1 cellular context compared by ENCODE assay signal in genomic region chr21:28257276-28257675, GRCh38.
TF ChIP-seq lines count a peak whose summit lies in the region.

No MANE protein-coding gene starts in this region.

TF ChIP-seq in SK-N-SH treated with all-trans-retinoic acid at 6 μM for 48 hours, 23 proteins besides CTCF, POLR2A, EP300 and RAD21 (continued from another document):
- TF ChIP-seq POU6F1 (CRISPR knock-in tag; IDR thresholded peaks at IDR 0.05; ENCODE audit: borderline replicate concordance, low read depth) (no peak), ZC3H10 (CRISPR knock-in tag; IDR thresholded peaks at IDR 0.05) (no peak), OSR1 (CRISPR knock-in tag; IDR thresholded peaks at IDR 0.05) (no peak), ESRRG (CRISPR knock-in tag; IDR thresholded peaks at IDR 0.05) (0 out of 2 replicates have a peak, but pooled peaks have one; percentile 4), PATZ1 (CRISPR knock-in tag; IDR thresholded peaks at IDR 0.05; ENCODE audit: borderline replicate concordance) (no peak), ISL1 (CRISPR knock-in tag; IDR thresholded peaks at IDR 0.05) (peak; percentile 27; the same call in 1 of the 2 replicates), SNAI2 (CRISPR knock-in tag; IDR thresholded peaks at IDR 0.05) (no peak), CSDC2 (CRISPR knock-in tag; IDR thresholded peaks at IDR 0.05) (no peak), ARNTL (CRISPR knock-in tag; IDR thresholded peaks at IDR 0.05; ENCODE audit: borderline replicate concordance, low read depth) (no peak), ZFP30 (CRISPR knock-in tag; IDR thresholded peaks at IDR 0.05) (no peak), GLIS3 (CRISPR knock-in tag; IDR thresholded peaks at IDR 0.05) (no peak), PPARA (CRISPR knock-in tag; IDR thresholded peaks at IDR 0.05; ENCODE audit: borderline replicate concordance) (peak; percentile 63; the same call in 1 of the 2 replicates), RARB (CRISPR knock-in tag; IDR thresholded peaks at IDR 0.05) (no peak), ZNF565 (CRISPR knock-in tag; conservative IDR thresholded peaks at IDR 0.05; ENCODE audit: low read depth) (no peak)
- TF ChIP-seq, protein P1, sequence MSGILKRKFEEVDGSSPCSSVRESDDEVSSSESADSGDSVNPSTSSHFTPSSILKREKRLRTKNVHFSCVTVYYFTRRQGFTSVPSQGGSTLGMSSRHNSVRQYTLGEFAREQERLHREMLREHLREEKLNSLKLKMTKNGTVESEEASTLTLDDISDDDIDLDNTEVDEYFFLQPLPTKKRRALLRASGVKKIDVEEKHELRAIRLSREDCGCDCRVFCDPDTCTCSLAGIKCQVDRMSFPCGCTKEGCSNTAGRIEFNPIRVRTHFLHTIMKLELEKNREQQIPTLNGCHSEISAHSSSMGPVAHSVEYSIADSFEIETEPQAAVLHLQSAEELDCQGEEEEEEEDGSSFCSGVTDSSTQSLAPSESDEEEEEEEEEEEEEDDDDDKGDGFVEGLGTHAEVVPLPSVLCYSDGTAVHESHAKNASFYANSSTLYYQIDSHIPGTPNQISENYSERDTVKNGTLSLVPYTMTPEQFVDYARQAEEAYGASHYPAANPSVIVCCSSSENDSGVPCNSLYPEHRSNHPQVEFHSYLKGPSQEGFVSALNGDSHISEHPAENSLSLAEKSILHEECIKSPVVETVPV (CRISPR knock-in tag; IDR thresholded peaks at IDR 0.05): 0 out of 2 replicates have a peak, but pooled peaks have one; percentile 62
